In the genomic region with DNA sequence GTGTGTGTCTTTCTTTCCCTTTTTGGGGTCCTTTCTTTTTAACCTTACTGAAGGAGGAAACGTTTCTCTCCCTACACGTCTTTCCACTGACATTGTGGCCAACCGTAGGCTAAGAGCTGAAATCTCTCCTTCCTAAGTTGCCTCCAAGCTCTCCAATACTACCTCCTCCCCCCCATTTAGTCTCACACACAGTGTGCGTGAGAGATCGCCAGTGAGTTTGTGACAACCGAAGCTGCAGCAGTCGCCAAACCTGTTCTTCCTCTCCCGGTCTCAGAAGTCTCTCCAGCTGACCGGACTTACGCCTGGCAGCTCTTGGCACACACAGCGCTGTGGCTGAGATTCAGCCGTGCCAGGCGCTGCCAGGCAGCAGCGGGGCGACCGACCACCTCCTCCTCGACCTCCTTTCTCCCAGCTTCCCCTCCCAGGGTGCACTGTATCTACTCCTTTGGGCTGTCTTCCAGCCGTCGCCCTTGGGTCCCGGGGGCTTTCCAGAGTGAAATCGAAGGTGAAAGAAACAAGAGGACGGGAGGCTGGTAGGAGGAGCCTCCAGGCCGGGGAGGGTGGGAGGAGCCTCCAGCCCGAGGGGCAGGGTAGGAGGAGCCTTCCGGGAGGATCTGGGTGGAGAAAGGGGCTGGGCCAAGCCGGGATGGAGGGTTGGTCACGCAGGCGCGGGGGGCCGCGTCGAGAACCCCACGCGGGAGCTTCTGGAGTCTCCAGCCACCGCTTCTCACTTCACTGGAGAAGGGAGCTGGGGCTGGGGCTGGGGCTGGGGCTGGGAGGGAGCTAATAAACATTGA, we compare ENCODE assay signal across 8 cellular contexts. TPM values are rescaled to one million over a fixed set of nuclear protein-coding genes. Genes with fewer than 3 reads are reported as not detected.
A peak's percentile ranks its signal among the peaks of the same experiment; 100 is the strongest.
DNase-seq lines count a peak whose midpoint lies in the region; ATAC-seq and TF ChIP-seq lines count a peak whose summit lies in the region.

A gene (plus strand): TSS at position 684 of the 797 bp plus-strand sequence.

- H3K4me3 Mint-ChIP-seq in activated CD4-positive, alpha-beta T cell treated with anti-CD3 and anti-CD28 coated beads for 36 hours: peak within 1 kb of the TSS; percentile 79

- H3K9me3 Mint-ChIP-seq in activated CD4-positive, alpha-beta T cell treated with anti-CD3 and anti-CD28 coated beads for 36 hours (ENCODE audit: low read depth): no peaks in the 10 kb centered on the region

- peak; percentile 85 for ATAC-seq in HG03354 (IDR thresholded peaks at IDR 0.05; ENCODE audit: poor library complexity, severe bottlenecking, unreplicated experiment)
- peak; percentile 95 for ATAC-seq in activated CD4-positive, alpha-beta T cell treated with anti-CD3 and anti-CD28 coated beads for 36 hours

- POLR2A ChIA-PET in activated CD4-positive, alpha-beta T cell treated with anti-CD3 and anti-CD28 coated beads for 36 hours (lab: Charles Lee): interaction anchor here (0.7 kb wide), 1 partner anchor 713 kb away, joined by 3 read pairs; no protein-coding TSS in a partner anchor

- peak within 1 kb of the TSS; percentile 97 for H3K4me3 ChIP-seq in AG10803 (ENCODE audit: low read length)
- H3K4me3 ChIP-seq in choroid plexus epithelial cell (ENCODE audit: low read depth, low read length): peak within 1 kb of the TSS; percentile 98

- peaks cover 10% of the 10 kb centered on the region for H3K4me1 Mint-ChIP-seq in activated CD4-positive, alpha-beta T cell treated with anti-CD3 and anti-CD28 coated beads for 36 hours

- intact Hi-C loops in activated CD4-positive, alpha-beta T cell treated with anti-CD3 and anti-CD28 coated beads for 36 hours (cut with DNase I, micrococcal nuclease): loop anchor here (1.0 to 10.0 kb wide), 7 partner anchors 159 to 1137 kb away; a partner anchor contains a TSS

- no peaks in the 10 kb centered on the region for H3K36me3 Mint-ChIP-seq in activated CD4-positive, alpha-beta T cell treated with anti-CD3 and anti-CD28 coated beads for 36 hours (ENCODE audit: low read depth)

- peak; percentile 81 for DNase-seq in AG10803 (ENCODE audit: low read depth)
- peak; percentile 92 to 95 for DNase-seq in NCI-H446 (lab: John Stamatoyannopoulos, UW)
- peak; percentile 95 for DNase-seq in activated CD4-positive, alpha-beta T cell treated with anti-CD3 and anti-CD28 coated beads for 36 hours
- peak; percentile 96 for DNase-seq in choroid plexus epithelial cell (ENCODE audit: low read depth)
- peak; percentile 94 for DNase-seq in kidney tubule cell (ENCODE audit: low spot score)
- peak; percentile 84 to 90 for DNase-seq in stimulated activated CD4-positive, alpha-beta T cell treated with anti-CD3 and anti-CD28 coated beads, Interleukin-15, amount 100 ng/mL, for 48 hours (ENCODE audit: low read depth in 2 of 2)

- TF ChIP-seq POLR2A in GM19099 (IDR thresholded peaks at IDR 0.05; ENCODE audit: extremely low read depth, insufficient read length, low read depth): peak; percentile 87

- peaks cover 12% of the 10 kb centered on the region for H3K27me3 Mint-ChIP-seq in activated CD4-positive, alpha-beta T cell treated with anti-CD3 and anti-CD28 coated beads for 36 hours

- CTCF ChIA-PET in activated CD4-positive, alpha-beta T cell treated with anti-CD3 and anti-CD28 coated beads for 36 hours (lab: Charles Lee): interaction anchor here (0.6 to 2.1 kb wide), 32 partner anchors 9 to 1817 kb away, joined by 3 to 17 read pairs (median 4); a partner anchor contains a TSS

- H3K27ac Mint-ChIP-seq in activated CD4-positive, alpha-beta T cell treated with anti-CD3 and anti-CD28 coated beads for 36 hours: peak within 1 kb of the TSS; percentile 88

- TF ChIP-seq CTCF in AG10803 (conservative IDR thresholded peaks at IDR 0.05; ENCODE audit: low read length): no peak; the same call in 1 of the 2 replicates
- TF ChIP-seq CTCF in choroid plexus epithelial cell (conservative IDR thresholded peaks at IDR 0.05; ENCODE audit: low read depth, low read length): no peak

RNA-seq across cellular contexts. Expression of the gene that starts here (rescaled TPM):
- total RNA-seq in activated CD4-positive, alpha-beta T cell treated with anti-CD3 and anti-CD28 coated beads for 36 hours: 1 to 10 TPM; 2.4 to 2.5 TPM

Comparison
In these comparisons a context has a peak if more than half of its experiments do, and no peak if none do; other contexts are left out.
1. Peak in every context shown above with its lines: DNase-seq, ATAC-seq and H3K4me3 ChIP-seq.